In the genomic region with DNA sequence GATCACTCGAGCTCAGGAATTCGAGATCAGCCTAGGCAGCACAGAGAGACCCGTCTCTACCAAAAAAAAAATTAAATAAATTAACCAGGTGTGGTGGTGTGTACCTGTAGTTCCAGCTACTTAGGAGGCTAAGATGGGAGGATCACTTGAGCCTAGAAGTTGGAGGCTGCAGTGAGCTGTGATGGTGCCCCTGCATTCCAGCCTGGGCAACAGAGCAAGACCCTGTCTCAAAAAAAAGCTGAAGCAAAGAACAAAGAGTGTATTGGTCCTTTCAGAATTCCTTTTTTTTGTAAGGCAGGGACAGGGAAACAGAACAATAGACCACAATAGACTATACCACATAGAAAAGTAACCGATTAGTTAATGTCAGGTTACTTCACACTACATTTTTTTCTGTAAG, we compare ENCODE assay signal across 17 cellular contexts. TPM values are rescaled to one million over a fixed set of nuclear protein-coding genes. Genes with fewer than 3 reads are reported as not detected.
DNase-seq lines count a peak whose midpoint lies in the region; ATAC-seq and TF ChIP-seq lines count a peak whose summit lies in the region.
"Had no signal": no experiment of that assay in that cellular context is flagged by ENCODE, and none has a peak within 500 bp of the region (broad histone marks: within the 10 kb centered on the region; RNA-seq: fewer than 3 reads in every experiment).

No MANE protein-coding gene starts in this region.

- no peak overlapping the region for H2AFZ ChIP-seq in trophoblast cell (ENCODE audit: insufficient read depth, low read length, poor library complexity)
- H2AFZ ChIP-seq: GM23248 had no signal

- peaks cover 7% of the 10 kb centered on the region for H3K36me3 ChIP-seq in HAP-1 (replicated peaks)
- H3K36me3 ChIP-seq in trophoblast cell (ENCODE audit: control insufficient read depth in 1 of 2, insufficient read depth in 2 of 2, low read length in 2 of 2): peaks cover 2 to 3% of the 10 kb centered on the region in 2 experiments
- H3K36me3 ChIP-seq in H7 (replicated peaks; ENCODE audit: control insufficient read depth, insufficient read depth, low read length): no peaks in the 10 kb centered on the region

- peaks cover 2% of the 10 kb centered on the region; the same call in 1 of the 2 replicates for H3K9me3 ChIP-seq in HAP-1
- H3K9me3 ChIP-seq in trophoblast cell (ENCODE audit: insufficient read depth, low read depth, low read length): no peaks in the 10 kb centered on the region
- H3K9me3 ChIP-seq: A549 had no signal

- H4K91ac ChIP-seq in trophoblast cell (ENCODE audit: low read depth, low read length): no peak overlapping the region

- in situ Hi-C loops in HAP-1 (cut with MboI; ENCODE audit: low sequenced_read_pairs): no loop called here

- no peak overlapping the region for H2BK5ac ChIP-seq in trophoblast cell (ENCODE audit: low read depth, low read length, poor library complexity)

- no peaks in the 10 kb centered on the region for H3K27me3 Mint-ChIP-seq in WTC11 (ENCODE audit: low read depth)
- H3K27me3 Mint-ChIP-seq: CD4-positive, alpha-beta memory T cell had no signal

- no peak overlapping the region for H2BK12ac ChIP-seq in trophoblast cell (ENCODE audit: low read length)

- H3K79me2 ChIP-seq in trophoblast cell (ENCODE audit: control insufficient read depth, insufficient read depth, low read length, poor library complexity): peaks cover 2% of the 10 kb centered on the region

- peaks cover 13% of the 10 kb centered on the region; the same call in 1 of the 2 replicates for H3K36me3 Mint-ChIP-seq in WTC11

- H3K18ac ChIP-seq in trophoblast cell (ENCODE audit: low read length): peak overlapping the region; percentile 37

- H3K4me3 ChIP-seq in HAP-1: no peak overlapping the region
- no peak overlapping the region for H3K4me3 ChIP-seq in trophoblast cell (ENCODE audit: low read depth, low read length)
- H3K4me3 ChIP-seq in H7 (ENCODE audit: insufficient read depth, low read depth, low read length): no peak overlapping the region
- H3K4me3 ChIP-seq: A549, GM23248 had no signal

- no peak for TF ChIP-seq CTCF in WTC11 (IDR thresholded peaks at IDR 0.05)

- H3K4ac ChIP-seq in trophoblast cell (ENCODE audit: low read depth, low read length): no peak overlapping the region

- CTCF ChIA-PET in WTC11 (lab: Charles Lee): no interaction called here

- H3K27me3 ChIP-seq in HAP-1 (ENCODE audit: low read depth) (no peaks in the 10 kb centered on the region), trophoblast cell (ENCODE audit: insufficient read depth, low read length) (no peaks in the 10 kb centered on the region), H7 (ENCODE audit: control insufficient read depth, insufficient read depth, low read length) (no peaks in the 10 kb centered on the region)

- no peak overlapping the region for H4K8ac ChIP-seq in trophoblast cell (ENCODE audit: low read depth, low read length)

- no peak overlapping the region for H3K9ac ChIP-seq in trophoblast cell (ENCODE audit: low read length)
- H3K9ac ChIP-seq: GM23248 had no signal

- POLR2A ChIA-PET in WTC11 (lab: Charles Lee): no interaction called here

- no peak for ATAC-seq in WTC11
- ATAC-seq: A549 had no signal

- WGBS in trophoblast cell (ENCODE audit: extremely low coverage, insufficient coverage, insufficient read length): no CpG with 5 or more reads among the region's 4 CpGs

- H3K23ac ChIP-seq in trophoblast cell (ENCODE audit: low read length): no peak overlapping the region

- DNase-seq in HAP-1 (ENCODE audit: low spot score in 2 of 2): peak; percentile 35 to 82
- no peak for DNase-seq in WTC11 (ENCODE audit: low spot score)
- DNase-seq in trophoblast cell: no peak
- no peak for DNase-seq in D341Med (ENCODE audit: low spot score)
- DNase-seq in activated CD4-positive, alpha-beta T cell treated with anti-CD3 and anti-CD28 coated beads for 48 hours: no peak
- DNase-seq in RPMI8226: no peak
- DNase-seq in H7: no peak
- DNase-seq: 8988T; C1 segment of cervical spinal cord; Calu3; CD4-positive, alpha-beta memory T cell; COR-L47; DMS153; DND-41; GM23248; HCEC 1CT had no signal

- no peaks in the 10 kb centered on the region for H3K79me1 ChIP-seq in trophoblast cell (ENCODE audit: low read length)

- no peaks in the 10 kb centered on the region for H3K9me3 Mint-ChIP-seq in WTC11
- H3K9me3 Mint-ChIP-seq: CD4-positive, alpha-beta memory T cell had no signal

- no peak overlapping the region for H3K27ac Mint-ChIP-seq in WTC11
- H3K27ac Mint-ChIP-seq: CD4-positive, alpha-beta memory T cell had no signal

- H3K4me1 ChIP-seq in HAP-1 (peaks cover 20% of the 10 kb centered on the region), trophoblast cell (ENCODE audit: control insufficient read depth in 1 of 2, insufficient read depth in 2 of 2, low read length in 2 of 2) (peaks cover 0 to 3% of the 10 kb centered on the region in 2 experiments)

- no peak overlapping the region for H3K4me2 ChIP-seq in trophoblast cell (ENCODE audit: low read length)
- H3K4me2 ChIP-seq: A549 had no signal

- H3K4me1 Mint-ChIP-seq in WTC11: peaks cover 17% of the 10 kb centered on the region

- no peak overlapping the region for H3K14ac ChIP-seq in trophoblast cell (ENCODE audit: low read length)

- H3K27ac ChIP-seq in trophoblast cell (ENCODE audit: low read depth, low read length): no peak overlapping the region
- H3K27ac ChIP-seq: A549, GM23248 had no signal

- H3K4me3 Mint-ChIP-seq in WTC11: no peak overlapping the region
- H3K4me3 Mint-ChIP-seq: CD4-positive, alpha-beta memory T cell had no signal

- no peak overlapping the region for H4K12ac ChIP-seq in trophoblast cell (ENCODE audit: low read depth, low read length)

- no peak overlapping the region for H2BK120ac ChIP-seq in trophoblast cell (ENCODE audit: insufficient read depth, low read length, poor library complexity)

- no peak overlapping the region for H2AK5ac ChIP-seq in trophoblast cell (ENCODE audit: low read length)

TF ChIP-seq in WTC11, 78 proteins besides CTCF, POLR2A, EP300 and RAD21:
- TF ChIP-seq, protein P1, sequence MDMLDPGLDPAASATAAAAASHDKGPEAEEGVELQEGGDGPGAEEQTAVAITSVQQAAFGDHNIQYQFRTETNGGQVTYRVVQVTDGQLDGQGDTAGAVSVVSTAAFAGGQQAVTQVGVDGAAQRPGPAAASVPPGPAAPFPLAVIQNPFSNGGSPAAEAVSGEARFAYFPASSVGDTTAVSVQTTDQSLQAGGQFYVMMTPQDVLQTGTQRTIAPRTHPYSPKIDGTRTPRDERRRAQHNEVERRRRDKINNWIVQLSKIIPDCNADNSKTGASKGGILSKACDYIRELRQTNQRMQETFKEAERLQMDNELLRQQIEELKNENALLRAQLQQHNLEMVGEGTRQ (CRISPR knock-in tag; IDR thresholded peaks at IDR 0.05): no peak
- peak; percentile 51; the same call in 1 of the 2 replicates for TF ChIP-seq GTF2I (CRISPR knock-in tag; conservative IDR thresholded peaks at IDR 0.05)
- TF ChIP-seq, protein P2, sequence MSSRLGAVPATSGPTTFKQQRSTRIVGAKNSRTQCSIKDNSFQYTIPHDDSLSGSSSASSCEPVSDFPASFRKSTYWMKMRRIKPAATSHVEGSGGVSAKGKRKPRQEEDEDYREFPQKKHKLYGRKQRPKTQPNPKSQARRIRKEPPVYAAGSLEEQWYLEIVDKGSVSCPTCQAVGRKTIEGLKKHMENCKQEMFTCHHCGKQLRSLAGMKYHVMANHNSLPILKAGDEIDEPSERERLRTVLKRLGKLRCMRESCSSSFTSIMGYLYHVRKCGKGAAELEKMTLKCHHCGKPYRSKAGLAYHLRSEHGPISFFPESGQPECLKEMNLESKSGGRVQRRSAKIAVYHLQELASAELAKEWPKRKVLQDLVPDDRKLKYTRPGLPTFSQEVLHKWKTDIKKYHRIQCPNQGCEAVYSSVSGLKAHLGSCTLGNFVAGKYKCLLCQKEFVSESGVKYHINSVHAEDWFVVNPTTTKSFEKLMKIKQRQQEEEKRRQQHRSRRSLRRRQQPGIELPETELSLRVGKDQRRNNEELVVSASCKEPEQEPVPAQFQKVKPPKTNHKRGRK (CRISPR knock-in tag; IDR thresholded peaks at IDR 0.05; ENCODE audit: borderline replicate concordance): no peak
- no peak for TF ChIP-seq NFYB (CRISPR knock-in tag; conservative IDR thresholded peaks at IDR 0.05; ENCODE audit: low read depth)
- TF ChIP-seq, protein P3, sequence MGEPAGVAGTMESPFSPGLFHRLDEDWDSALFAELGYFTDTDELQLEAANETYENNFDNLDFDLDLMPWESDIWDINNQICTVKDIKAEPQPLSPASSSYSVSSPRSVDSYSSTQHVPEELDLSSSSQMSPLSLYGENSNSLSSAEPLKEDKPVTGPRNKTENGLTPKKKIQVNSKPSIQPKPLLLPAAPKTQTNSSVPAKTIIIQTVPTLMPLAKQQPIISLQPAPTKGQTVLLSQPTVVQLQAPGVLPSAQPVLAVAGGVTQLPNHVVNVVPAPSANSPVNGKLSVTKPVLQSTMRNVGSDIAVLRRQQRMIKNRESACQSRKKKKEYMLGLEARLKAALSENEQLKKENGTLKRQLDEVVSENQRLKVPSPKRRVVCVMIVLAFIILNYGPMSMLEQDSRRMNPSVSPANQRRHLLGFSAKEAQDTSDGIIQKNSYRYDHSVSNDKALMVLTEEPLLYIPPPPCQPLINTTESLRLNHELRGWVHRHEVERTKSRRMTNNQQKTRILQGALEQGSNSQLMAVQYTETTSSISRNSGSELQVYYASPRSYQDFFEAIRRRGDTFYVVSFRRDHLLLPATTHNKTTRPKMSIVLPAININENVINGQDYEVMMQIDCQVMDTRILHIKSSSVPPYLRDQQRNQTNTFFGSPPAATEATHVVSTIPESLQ (CRISPR knock-in tag; IDR thresholded peaks at IDR 0.05): no peak
- TF ChIP-seq ZNF121 (CRISPR knock-in tag; IDR thresholded peaks at IDR 0.05): peak; percentile 76; the same call in 1 of the 2 replicates
- TF ChIP-seq FOXP4 (CRISPR knock-in tag; IDR thresholded peaks at IDR 0.05): no peak

RNA-seq across cellular contexts. Expression of gene MARK3, which starts 47.4 kb away (rescaled TPM):
- 82.2 to 93.7 TPM (median 83.0 TPM) in 3 replicates for total RNA-seq in WTC11 (2021)
- polyA plus RNA-seq in trophoblast cell (2013): 58.6 and 59.7 TPM in 2 replicates
- 66.0 and 66.8 TPM in 2 replicates for total RNA-seq in H7 (2014; rRNA removed; shearing (Covaris generic))

Comparison
In these comparisons a context has a peak if more than half of its experiments do, and no peak if none do; other contexts are left out.
1. DNase-seq: peak in HAP-1 (2 of 2); none in WTC11 (single experiment), trophoblast cell (0 of 2), D341Med (single experiment), activated CD4-positive, alpha-beta T cell treated with anti-CD3 and anti-CD28 coated beads for 48 hours (single experiment), RPMI8226 (single experiment) and H7 (single experiment).